11 cellular contexts compared by ENCODE assay signal in genomic region chr13:73924607-73925006, GRCh38.
A peak's percentile ranks its signal among the peaks of the same experiment; 100 is the strongest.
DNase-seq lines count a peak whose midpoint lies in the region; ATAC-seq and TF ChIP-seq lines count a peak whose summit lies in the region.
"Had no signal": no experiment of that assay in that cellular context is flagged by ENCODE, and none has a peak within 500 bp of the region (broad histone marks: within the 10 kb centered on the region; RNA-seq: fewer than 3 reads in every experiment).

No MANE protein-coding gene starts in this region.

- no peaks in the 10 kb centered on the region for H3K9me3 Mint-ChIP-seq in activated naive CD8-positive, alpha-beta T cell treated with anti-CD3 and anti-CD28 coated beads for 36 hours

- no peaks in the 10 kb centered on the region for H3K9me3 ChIP-seq in heart right ventricle

- H3K4me3 ChIP-seq in heart right ventricle = no peak overlapping the region

- peaks cover 56% of the 10 kb centered on the region for H3K4me1 Mint-ChIP-seq in activated naive CD8-positive, alpha-beta T cell treated with anti-CD3 and anti-CD28 coated beads for 36 hours

- peak overlapping the region; percentile 66 for H3K27ac Mint-ChIP-seq in activated naive CD8-positive, alpha-beta T cell treated with anti-CD3 and anti-CD28 coated beads for 36 hours

- H3K36me3 ChIP-seq in heart right ventricle = no peaks in the 10 kb centered on the region

- intact Hi-C loops in heart right ventricle (cut with DNase I) (no loop called here), sciatic nerve (cut with DNase I) (no loop called here)

- DNase-seq in activated naive CD8-positive, alpha-beta T cell treated with anti-CD3 and anti-CD28 coated beads for 36 hours = no peak
- DNase-seq in heart right ventricle (no peak), COR-L47 (lab: John Stamatoyannopoulos, UW) (no peak), NCI-H526 (lab: John Stamatoyannopoulos, UW) (no peak), sciatic nerve (ENCODE audit: low spot score) (no peak)
- DNase-seq: activated gamma-delta T cell treated with Interleukin-2 at 50 U/mL for 16 hours, left cardiac atrium, NCI-H2029 had no signal

- no peak for TF ChIP-seq CTCF in heart right ventricle (IDR thresholded peaks at IDR 0.05)

- peaks cover 0 to 32% (median 10%) of the 10 kb centered on the region in 9 donors for H3K4me1 ChIP-seq in heart right ventricle

- no peak overlapping the region for H3K27ac ChIP-seq in heart right ventricle

- peak overlapping the region; percentile 44 for H3K4me3 Mint-ChIP-seq in activated naive CD8-positive, alpha-beta T cell treated with anti-CD3 and anti-CD28 coated beads for 36 hours

- H3K27me3 Mint-ChIP-seq in activated naive CD8-positive, alpha-beta T cell treated with anti-CD3 and anti-CD28 coated beads for 36 hours = no peaks in the 10 kb centered on the region

- peaks cover 6% of the 10 kb centered on the region for H3K36me3 Mint-ChIP-seq in activated naive CD8-positive, alpha-beta T cell treated with anti-CD3 and anti-CD28 coated beads for 36 hours

- WGBS in heart right ventricle, 2 donors = 98 to 100% methylated on average over 1 of the region's 1 CpG

- ATAC-seq in GM18508 (IDR thresholded peaks at IDR 0.05; ENCODE audit: insufficient read depth, unreplicated experiment) (peak; percentile 84), GM19468 (IDR thresholded peaks at IDR 0.05; ENCODE audit: extremely low read depth, unreplicated experiment) (peak; percentile 94), HG03064 (IDR thresholded peaks at IDR 0.05; ENCODE audit: low read depth, unreplicated experiment) (peak; percentile 96), heart right ventricle (no peak), sciatic nerve (no peak)
- ATAC-seq: left cardiac atrium had no signal

- H3K27me3 ChIP-seq in heart right ventricle = no peaks in the 10 kb centered on the region

Comparison
In these comparisons a context has a peak if more than half of its experiments do, and no peak if none do; other contexts are left out.
1. ATAC-seq: peak in GM18508 (single experiment), GM19468 (single experiment) and HG03064 (single experiment); none in heart right ventricle (0 of 8) and sciatic nerve (single experiment).